In the genomic region with DNA sequence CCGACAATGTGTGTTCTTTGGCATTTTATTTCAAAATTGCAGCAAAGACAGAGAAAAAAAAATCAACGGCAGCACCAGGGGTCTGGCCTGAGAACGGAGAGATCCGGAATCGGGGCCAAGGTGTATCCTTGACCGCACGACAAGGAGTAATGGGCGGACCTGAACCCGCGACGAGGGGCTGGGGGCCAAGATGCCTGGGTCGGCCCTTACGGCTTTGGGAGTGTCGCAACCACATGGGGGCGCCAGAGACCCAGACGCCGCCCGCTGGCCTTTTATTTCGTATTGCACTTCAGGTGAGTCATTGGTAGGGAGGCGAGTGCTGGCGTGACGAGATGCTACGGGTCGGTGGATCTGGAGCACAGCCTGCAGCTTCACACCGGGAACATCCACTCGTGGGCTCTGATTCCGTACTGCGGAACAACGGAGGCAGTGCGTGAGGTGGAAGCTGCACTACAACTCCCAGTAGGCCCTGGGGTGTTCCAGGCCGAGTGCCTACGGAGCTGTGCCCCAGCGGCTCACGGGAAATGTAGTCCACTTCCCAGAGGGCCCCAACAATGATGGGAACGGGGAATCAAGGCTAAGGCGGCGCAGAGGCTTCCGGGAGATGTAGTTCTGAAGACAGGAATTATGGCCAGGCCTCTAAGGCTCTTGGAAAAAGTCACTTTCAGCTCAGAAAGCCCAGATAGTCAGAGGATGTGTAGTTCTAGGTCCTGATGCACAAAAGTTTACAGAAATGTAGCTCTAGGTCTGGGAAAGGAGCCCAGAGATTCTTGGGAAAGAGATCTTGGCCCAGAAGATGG, we compare ENCODE assay signal across 1 cellular context.
TF ChIP-seq lines count a peak whose summit lies in the region.

No MANE protein-coding gene starts in this region.

TF ChIP-seq in K562, 482 proteins besides CTCF, POLR2A, EP300 and RAD21 (continued from another document):
- TF ChIP-seq, protein P1, sequence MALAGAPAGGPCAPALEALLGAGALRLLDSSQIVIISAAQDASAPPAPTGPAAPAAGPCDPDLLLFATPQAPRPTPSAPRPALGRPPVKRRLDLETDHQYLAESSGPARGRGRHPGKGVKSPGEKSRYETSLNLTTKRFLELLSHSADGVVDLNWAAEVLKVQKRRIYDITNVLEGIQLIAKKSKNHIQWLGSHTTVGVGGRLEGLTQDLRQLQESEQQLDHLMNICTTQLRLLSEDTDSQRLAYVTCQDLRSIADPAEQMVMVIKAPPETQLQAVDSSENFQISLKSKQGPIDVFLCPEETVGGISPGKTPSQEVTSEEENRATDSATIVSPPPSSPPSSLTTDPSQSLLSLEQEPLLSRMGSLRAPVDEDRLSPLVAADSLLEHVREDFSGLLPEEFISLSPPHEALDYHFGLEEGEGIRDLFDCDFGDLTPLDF (CRISPR knock-in tag; IDR thresholded peaks at IDR 0.05) = peak; percentile 69; the same call in 1 of the 2 replicates
- TF ChIP-seq DPF2 (IDR thresholded peaks at IDR 0.05) (no peak; the same call in 1 of the 2 replicates), ZNF175 (CRISPR knock-in tag; IDR thresholded peaks at IDR 0.05; ENCODE audit: low read depth) (peak; percentile 95), HES1 (IDR thresholded peaks at IDR 0.05; ENCODE audit: low read depth) (no peak), BCL6 (CRISPR knock-in tag; IDR thresholded peaks at IDR 0.05) (peak; percentile 49; the same call in 1 of the 2 replicates), CCAR2 (IDR thresholded peaks at IDR 0.05; ENCODE audit: low read depth, low read length) (no peak), E2F8 (IDR thresholded peaks at IDR 0.05; ENCODE audit: low read depth, partially characterized antibody) (peak; percentile 60), POU5F1 (IDR thresholded peaks at IDR 0.05; ENCODE audit: borderline replicate concordance, low read depth, low read length, partially characterized antibody) (peak; percentile 70), KLF13 (tag; IDR thresholded peaks at IDR 0.05; ENCODE audit: borderline replicate concordance, low read depth) (peak; percentile 63)
- TF ChIP-seq, protein P2, sequence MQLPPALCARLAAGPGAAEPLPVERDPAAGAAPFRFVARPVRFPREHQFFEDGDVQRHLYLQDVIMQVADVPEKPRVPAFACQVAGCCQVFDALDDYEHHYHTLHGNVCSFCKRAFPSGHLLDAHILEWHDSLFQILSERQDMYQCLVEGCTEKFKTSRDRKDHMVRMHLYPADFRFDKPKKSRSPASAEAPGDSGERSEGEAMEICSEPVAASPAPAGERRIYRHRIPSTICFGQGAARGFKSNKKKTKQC (CRISPR knock-in tag; IDR thresholded peaks at IDR 0.05) = peak; percentile 67; the same call in 1 of the 2 replicates
